In the genomic region with DNA sequence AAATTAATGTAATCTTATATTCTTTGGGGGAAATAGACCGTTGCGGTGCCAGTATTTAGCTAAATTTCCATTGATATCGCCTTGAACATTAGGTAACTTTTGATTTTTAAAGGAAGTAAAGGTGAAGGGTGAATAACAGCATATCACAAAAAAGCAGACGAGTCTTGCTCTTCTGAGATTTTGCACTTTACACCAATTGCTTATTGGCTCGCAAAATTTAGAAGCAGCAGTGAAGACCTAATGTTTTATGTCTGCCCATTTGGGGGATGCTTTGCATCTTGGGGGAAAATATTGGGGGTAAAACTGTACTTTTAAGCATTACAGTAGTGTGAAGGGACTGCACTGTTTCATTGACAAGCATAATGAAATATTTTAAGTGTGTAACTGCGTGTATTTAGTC, we compare ENCODE assay signal across 1 cellular context.
TF ChIP-seq lines count a peak whose summit lies in the region.

No MANE protein-coding gene starts in this region.

TF ChIP-seq in GM12878, 131 proteins besides CTCF, POLR2A, EP300 and RAD21 (continued from another document):
- no peak for TF ChIP-seq CUX1 (IDR thresholded peaks at IDR 0.05; ENCODE audit: insufficient replicate concordance, low read depth, low read length)
- TF ChIP-seq HDGF (IDR thresholded peaks at IDR 0.05): no peak
- TF ChIP-seq NFYA (IDR thresholded peaks at IDR 0.05; ENCODE audit: borderline replicate concordance, low read depth, low read length): no peak
- no peak for TF ChIP-seq YY1 (IDR thresholded peaks at IDR 0.05; ENCODE audit: low read depth, low read length)
- TF ChIP-seq, protein P1, sequence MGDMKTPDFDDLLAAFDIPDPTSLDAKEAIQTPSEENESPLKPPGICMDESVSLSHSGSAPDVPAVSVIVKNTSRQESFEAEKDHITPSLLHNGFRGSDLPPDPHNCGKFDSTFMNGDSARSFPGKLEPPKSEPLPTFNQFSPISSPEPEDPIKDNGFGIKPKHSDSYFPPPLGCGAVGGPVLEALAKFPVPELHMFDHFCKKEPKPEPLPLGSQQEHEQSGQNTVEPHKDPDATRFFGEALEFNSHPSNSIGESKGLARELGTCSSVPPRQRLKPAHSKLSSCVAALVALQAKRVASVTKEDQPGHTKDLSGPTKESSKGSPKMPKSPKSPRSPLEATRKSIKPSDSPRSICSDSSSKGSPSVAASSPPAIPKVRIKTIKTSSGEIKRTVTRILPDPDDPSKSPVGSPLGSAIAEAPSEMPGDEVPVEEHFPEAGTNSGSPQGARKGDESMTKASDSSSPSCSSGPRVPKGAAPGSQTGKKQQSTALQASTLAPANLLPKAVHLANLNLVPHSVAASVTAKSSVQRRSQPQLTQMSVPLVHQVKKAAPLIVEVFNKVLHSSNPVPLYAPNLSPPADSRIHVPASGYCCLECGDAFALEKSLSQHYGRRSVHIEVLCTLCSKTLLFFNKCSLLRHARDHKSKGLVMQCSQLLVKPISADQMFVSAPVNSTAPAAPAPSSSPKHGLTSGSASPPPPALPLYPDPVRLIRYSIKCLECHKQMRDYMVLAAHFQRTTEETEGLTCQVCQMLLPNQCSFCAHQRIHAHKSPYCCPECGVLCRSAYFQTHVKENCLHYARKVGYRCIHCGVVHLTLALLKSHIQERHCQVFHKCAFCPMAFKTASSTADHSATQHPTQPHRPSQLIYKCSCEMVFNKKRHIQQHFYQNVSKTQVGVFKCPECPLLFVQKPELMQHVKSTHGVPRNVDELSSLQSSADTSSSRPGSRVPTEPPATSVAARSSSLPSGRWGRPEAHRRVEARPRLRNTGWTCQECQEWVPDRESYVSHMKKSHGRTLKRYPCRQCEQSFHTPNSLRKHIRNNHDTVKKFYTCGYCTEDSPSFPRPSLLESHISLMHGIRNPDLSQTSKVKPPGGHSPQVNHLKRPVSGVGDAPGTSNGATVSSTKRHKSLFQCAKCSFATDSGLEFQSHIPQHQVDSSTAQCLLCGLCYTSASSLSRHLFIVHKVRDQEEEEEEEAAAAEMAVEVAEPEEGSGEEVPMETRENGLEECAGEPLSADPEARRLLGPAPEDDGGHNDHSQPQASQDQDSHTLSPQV (IDR thresholded peaks at IDR 0.05): no peak
- TF ChIP-seq SUPT20H (IDR thresholded peaks at IDR 0.05; ENCODE audit: borderline replicate concordance, control insufficient read depth, low read depth, low read length): no peak
- no peak for TF ChIP-seq NBN (IDR thresholded peaks at IDR 0.05)
- TF ChIP-seq ZNF217 (IDR thresholded peaks at IDR 0.05): no peak
- no peak for TF ChIP-seq SREBF1 (IDR thresholded peaks at IDR 0.05; ENCODE audit: low read length)
- no peak for TF ChIP-seq SRF (IDR thresholded peaks at IDR 0.05; ENCODE audit: low read depth in 2 of 2, low read length in 2 of 2)
